In genomic region chr2:128090909-128091690, GRCh38 we compare ENCODE assay signal across 1 cellular context.
TF ChIP-seq lines count a peak whose summit lies in the region.

A gene with protein sequence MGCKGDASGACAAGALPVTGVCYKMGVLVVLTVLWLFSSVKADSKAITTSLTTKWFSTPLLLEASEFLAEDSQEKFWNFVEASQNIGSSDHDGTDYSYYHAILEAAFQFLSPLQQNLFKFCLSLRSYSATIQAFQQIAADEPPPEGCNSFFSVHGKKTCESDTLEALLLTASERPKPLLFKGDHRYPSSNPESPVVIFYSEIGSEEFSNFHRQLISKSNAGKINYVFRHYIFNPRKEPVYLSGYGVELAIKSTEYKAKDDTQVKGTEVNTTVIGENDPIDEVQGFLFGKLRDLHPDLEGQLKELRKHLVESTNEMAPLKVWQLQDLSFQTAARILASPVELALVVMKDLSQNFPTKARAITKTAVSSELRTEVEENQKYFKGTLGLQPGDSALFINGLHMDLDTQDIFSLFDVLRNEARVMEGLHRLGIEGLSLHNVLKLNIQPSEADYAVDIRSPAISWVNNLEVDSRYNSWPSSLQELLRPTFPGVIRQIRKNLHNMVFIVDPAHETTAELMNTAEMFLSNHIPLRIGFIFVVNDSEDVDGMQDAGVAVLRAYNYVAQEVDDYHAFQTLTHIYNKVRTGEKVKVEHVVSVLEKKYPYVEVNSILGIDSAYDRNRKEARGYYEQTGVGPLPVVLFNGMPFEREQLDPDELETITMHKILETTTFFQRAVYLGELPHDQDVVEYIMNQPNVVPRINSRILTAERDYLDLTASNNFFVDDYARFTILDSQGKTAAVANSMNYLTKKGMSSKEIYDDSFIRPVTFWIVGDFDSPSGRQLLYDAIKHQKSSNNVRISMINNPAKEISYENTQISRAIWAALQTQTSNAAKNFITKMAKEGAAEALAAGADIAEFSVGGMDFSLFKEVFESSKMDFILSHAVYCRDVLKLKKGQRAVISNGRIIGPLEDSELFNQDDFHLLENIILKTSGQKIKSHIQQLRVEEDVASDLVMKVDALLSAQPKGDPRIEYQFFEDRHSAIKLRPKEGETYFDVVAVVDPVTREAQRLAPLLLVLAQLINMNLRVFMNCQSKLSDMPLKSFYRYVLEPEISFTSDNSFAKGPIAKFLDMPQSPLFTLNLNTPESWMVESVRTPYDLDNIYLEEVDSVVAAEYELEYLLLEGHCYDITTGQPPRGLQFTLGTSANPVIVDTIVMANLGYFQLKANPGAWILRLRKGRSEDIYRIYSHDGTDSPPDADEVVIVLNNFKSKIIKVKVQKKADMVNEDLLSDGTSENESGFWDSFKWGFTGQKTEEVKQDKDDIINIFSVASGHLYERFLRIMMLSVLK (N-terminal part only) (plus strand): TSS chr2:128091200. CDS start chr2:128091358, 158 bp downstream.

TF ChIP-seq in GM12878, 131 proteins besides CTCF, POLR2A, EP300 and RAD21 (continued from another document and continues in another):
- 0 out of 2 replicates have a peak, but pooled peaks have one; percentile 25 for TF ChIP-seq REST (IDR thresholded peaks at IDR 0.05; ENCODE audit: low read depth, low read length)
- TF ChIP-seq PAX5 (IDR thresholded peaks at IDR 0.05; ENCODE audit: borderline replicate concordance, low read depth, low read length): peak; percentile 17; the same call in 1 of the 2 replicates
- TF ChIP-seq SP1 (IDR thresholded peaks at IDR 0.05; ENCODE audit: low read depth, low read length): no peak
- TF ChIP-seq SKIL (IDR thresholded peaks at IDR 0.05; ENCODE audit: low read depth, poor library complexity, severe bottlenecking): no peak
- TF ChIP-seq, protein P1, sequence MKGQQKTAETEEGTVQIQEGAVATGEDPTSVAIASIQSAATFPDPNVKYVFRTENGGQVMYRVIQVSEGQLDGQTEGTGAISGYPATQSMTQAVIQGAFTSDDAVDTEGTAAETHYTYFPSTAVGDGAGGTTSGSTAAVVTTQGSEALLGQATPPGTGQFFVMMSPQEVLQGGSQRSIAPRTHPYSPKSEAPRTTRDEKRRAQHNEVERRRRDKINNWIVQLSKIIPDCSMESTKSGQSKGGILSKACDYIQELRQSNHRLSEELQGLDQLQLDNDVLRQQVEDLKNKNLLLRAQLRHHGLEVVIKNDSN (IDR thresholded peaks at IDR 0.05; ENCODE audit: borderline replicate concordance, extremely low read length, insufficient read depth, low read depth, low read length): no peak
- TF ChIP-seq FOXK2 (IDR thresholded peaks at IDR 0.05): peak; percentile 44; the same call in 1 of the 2 replicates
- TF ChIP-seq NFIC (IDR thresholded peaks at IDR 0.05; ENCODE audit: low read depth, low read length): no peak; the same call in 1 of the 2 replicates
- peak; percentile 48 for TF ChIP-seq HDAC6 (IDR thresholded peaks at IDR 0.05; ENCODE audit: unreplicated experiment)
- no peak for TF ChIP-seq MYB (IDR thresholded peaks at IDR 0.05; ENCODE audit: borderline replicate concordance, low read depth, low read length)
- peak; percentile 96 for TF ChIP-seq PML (IDR thresholded peaks at IDR 0.05; ENCODE audit: low read length)
- no peak for TF ChIP-seq ZNF622 (IDR thresholded peaks at IDR 0.05)
- TF ChIP-seq, protein P2, sequence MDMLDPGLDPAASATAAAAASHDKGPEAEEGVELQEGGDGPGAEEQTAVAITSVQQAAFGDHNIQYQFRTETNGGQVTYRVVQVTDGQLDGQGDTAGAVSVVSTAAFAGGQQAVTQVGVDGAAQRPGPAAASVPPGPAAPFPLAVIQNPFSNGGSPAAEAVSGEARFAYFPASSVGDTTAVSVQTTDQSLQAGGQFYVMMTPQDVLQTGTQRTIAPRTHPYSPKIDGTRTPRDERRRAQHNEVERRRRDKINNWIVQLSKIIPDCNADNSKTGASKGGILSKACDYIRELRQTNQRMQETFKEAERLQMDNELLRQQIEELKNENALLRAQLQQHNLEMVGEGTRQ (IDR thresholded peaks at IDR 0.05; ENCODE audit: borderline replicate concordance, low read depth, low read length): no peak
- peak; percentile 88 for TF ChIP-seq TAF1 (IDR thresholded peaks at IDR 0.05; ENCODE audit: borderline replicate concordance, low read depth, low read length)
- TF ChIP-seq SREBF1 (IDR thresholded peaks at IDR 0.05; ENCODE audit: low read length): no peak
- peak; percentile 94 for TF ChIP-seq GABPA (IDR thresholded peaks at IDR 0.05; ENCODE audit: low read depth)
- TF ChIP-seq POLR2AphosphoS5 (IDR thresholded peaks at IDR 0.05; ENCODE audit: low read length): peak; percentile 98
- TF ChIP-seq MLLT1 (IDR thresholded peaks at IDR 0.05): no peak
- TF ChIP-seq CBX3 (IDR thresholded peaks at IDR 0.05; ENCODE audit: borderline replicate concordance, low read depth): no peak
- TF ChIP-seq, protein P3, sequence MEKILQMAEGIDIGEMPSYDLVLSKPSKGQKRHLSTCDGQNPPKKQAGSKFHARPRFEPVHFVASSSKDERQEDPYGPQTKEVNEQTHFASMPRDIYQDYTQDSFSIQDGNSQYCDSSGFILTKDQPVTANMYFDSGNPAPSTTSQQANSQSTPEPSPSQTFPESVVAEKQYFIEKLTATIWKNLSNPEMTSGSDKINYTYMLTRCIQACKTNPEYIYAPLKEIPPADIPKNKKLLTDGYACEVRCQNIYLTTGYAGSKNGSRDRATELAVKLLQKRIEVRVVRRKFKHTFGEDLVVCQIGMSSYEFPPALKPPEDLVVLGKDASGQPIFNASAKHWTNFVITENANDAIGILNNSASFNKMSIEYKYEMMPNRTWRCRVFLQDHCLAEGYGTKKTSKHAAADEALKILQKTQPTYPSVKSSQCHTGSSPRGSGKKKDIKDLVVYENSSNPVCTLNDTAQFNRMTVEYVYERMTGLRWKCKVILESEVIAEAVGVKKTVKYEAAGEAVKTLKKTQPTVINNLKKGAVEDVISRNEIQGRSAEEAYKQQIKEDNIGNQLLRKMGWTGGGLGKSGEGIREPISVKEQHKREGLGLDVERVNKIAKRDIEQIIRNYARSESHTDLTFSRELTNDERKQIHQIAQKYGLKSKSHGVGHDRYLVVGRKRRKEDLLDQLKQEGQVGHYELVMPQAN (conservative IDR thresholded peaks at IDR 0.05): peak; percentile 98
- no peak for TF ChIP-seq NR2C2 (IDR thresholded peaks at IDR 0.05; ENCODE audit: borderline replicate concordance, control insufficient read depth, insufficient read length, low read depth)
- no peak for TF ChIP-seq NFYA (IDR thresholded peaks at IDR 0.05; ENCODE audit: borderline replicate concordance, low read depth, low read length)
- peak; percentile 69 for TF ChIP-seq YY1 (IDR thresholded peaks at IDR 0.05; ENCODE audit: low read depth, low read length)
- no peak for TF ChIP-seq BMI1 (IDR thresholded peaks at IDR 0.05; ENCODE audit: borderline replicate concordance)
- TF ChIP-seq, protein P4, sequence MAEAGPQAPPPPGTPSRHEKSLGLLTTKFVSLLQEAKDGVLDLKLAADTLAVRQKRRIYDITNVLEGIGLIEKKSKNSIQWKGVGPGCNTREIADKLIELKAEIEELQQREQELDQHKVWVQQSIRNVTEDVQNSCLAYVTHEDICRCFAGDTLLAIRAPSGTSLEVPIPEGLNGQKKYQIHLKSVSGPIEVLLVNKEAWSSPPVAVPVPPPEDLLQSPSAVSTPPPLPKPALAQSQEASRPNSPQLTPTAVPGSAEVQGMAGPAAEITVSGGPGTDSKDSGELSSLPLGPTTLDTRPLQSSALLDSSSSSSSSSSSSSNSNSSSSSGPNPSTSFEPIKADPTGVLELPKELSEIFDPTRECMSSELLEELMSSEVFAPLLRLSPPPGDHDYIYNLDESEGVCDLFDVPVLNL (IDR thresholded peaks at IDR 0.05; ENCODE audit: low read depth, low read length): peak; percentile 59; the same call in 1 of the 2 replicates
- TF ChIP-seq IKZF2 (IDR thresholded peaks at IDR 0.05): no peak; a peak in 1 of 4 replicates
- TF ChIP-seq SMC3 (IDR thresholded peaks at IDR 0.05; ENCODE audit: borderline replicate concordance, low read length): no peak
- peak; percentile 56; the same call in 1 of the 2 replicates for TF ChIP-seq DPF2 (IDR thresholded peaks at IDR 0.05)
- peak; percentile 86; the same call in 1 of the 2 replicates for TF ChIP-seq HDGF (IDR thresholded peaks at IDR 0.05)
- TF ChIP-seq CBX5 (IDR thresholded peaks at IDR 0.05; ENCODE audit: low read depth): 0 out of 2 replicates have a peak, but pooled peaks have one; percentile 55
- TF ChIP-seq SREBF2 (IDR thresholded peaks at IDR 0.05; ENCODE audit: low read length): no peak
- peak; percentile 46; the same call in 1 of the 2 replicates for TF ChIP-seq ATF7 (IDR thresholded peaks at IDR 0.05; ENCODE audit: low read depth)
- no peak for TF ChIP-seq PRDM15 (CRISPR knock-in tag; IDR thresholded peaks at IDR 0.05)
- peak; percentile 75 for TF ChIP-seq CREB1 (IDR thresholded peaks at IDR 0.05; ENCODE audit: low read depth)
- no peak for TF ChIP-seq KAT2A (conservative IDR thresholded peaks at IDR 0.05; ENCODE audit: control insufficient read depth, low read depth, low read length)
- TF ChIP-seq MEF2B (IDR thresholded peaks at IDR 0.05; ENCODE audit: partially characterized antibody, poor library complexity, severe bottlenecking): no peak
- TF ChIP-seq ZNF217 (IDR thresholded peaks at IDR 0.05): no peak
- TF ChIP-seq FOS (IDR thresholded peaks at IDR 0.05; ENCODE audit: borderline replicate concordance, extremely low read depth, insufficient read length): no peak
- TF ChIP-seq MYC (IDR thresholded peaks at IDR 0.05; ENCODE audit: insufficient read depth, insufficient read length, insufficient replicate concordance, low read length, severe bottlenecking): peak; percentile 61
